Comparison of ENCODE assay signal across 9 cellular contexts in the genomic region with DNA sequence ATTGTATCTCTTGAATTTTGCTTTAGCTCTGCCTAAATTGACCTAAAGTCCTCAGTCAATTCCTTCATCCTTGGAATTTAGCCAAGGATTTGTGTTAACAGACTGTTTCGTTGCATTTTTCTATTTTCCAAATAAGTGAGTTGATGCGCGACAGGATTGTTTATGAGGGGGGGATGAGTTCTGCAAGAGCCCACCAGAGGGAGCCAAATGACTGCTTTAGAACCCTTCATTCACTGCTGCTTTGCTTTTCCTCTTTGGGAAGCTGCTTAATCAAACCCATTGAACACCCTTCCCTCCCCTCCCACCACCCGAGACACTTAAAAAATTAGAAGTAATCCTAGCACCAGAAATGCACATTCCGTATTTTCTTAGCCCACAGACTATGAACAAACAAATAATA. TPM values are rescaled to one million over a fixed set of nuclear protein-coding genes. Genes with fewer than 3 reads are reported as not detected.
DNase-seq lines count a peak whose midpoint lies in the region; ATAC-seq and TF ChIP-seq lines count a peak whose summit lies in the region.
"Had no signal": no experiment of that assay in that cellular context is flagged by ENCODE, and none has a peak within 500 bp of the region (broad histone marks: within the 10 kb centered on the region; RNA-seq: fewer than 3 reads in every experiment).

No MANE protein-coding gene starts in this region.

- intact Hi-C loops in MCF 10A (cut with micrococcal nuclease) = loop anchor here (2.0 to 10.0 kb wide), 7 partner anchors 134 to 1396 kb away; no protein-coding TSS in a partner anchor

- peak; percentile 90 for TF ChIP-seq CTCF in DOHH2 (IDR thresholded peaks at IDR 0.05; ENCODE audit: low read depth, low read length, poor library complexity, severe bottlenecking)
- peak; percentile 73 for TF ChIP-seq CTCF in MCF 10A (IDR thresholded peaks at IDR 0.05; ENCODE audit: unreplicated experiment)

- peaks cover 19% of the 10 kb centered on the region for H3K4me1 ChIP-seq in DOHH2 (ENCODE audit: control insufficient read depth, low read length)

- no peaks in the 10 kb centered on the region for H3K36me3 ChIP-seq in DOHH2 (ENCODE audit: control insufficient read depth, low read length)

- no peaks in the 10 kb centered on the region for H4K20me1 ChIP-seq in DOHH2 (ENCODE audit: control insufficient read depth, insufficient read depth, low read depth, low read length)

- H3K27me3 Mint-ChIP-seq in MCF 10A (ENCODE audit: insufficient read depth, unreplicated experiment) = peaks cover 55% of the 10 kb centered on the region

- no peaks in the 10 kb centered on the region for H3K79me2 ChIP-seq in DOHH2 (ENCODE audit: control insufficient read depth, low read length)

- no peak overlapping the region for H3K4me3 Mint-ChIP-seq in MCF 10A (ENCODE audit: unreplicated experiment)
- H3K4me3 Mint-ChIP-seq: central memory CD8-positive, alpha-beta T cell had no signal

- no TSS peak for BruUV-seq in MCF 10A (replicated peaks; lab: Mats Ljungman, UMichigan)

- H3F3A ChIP-seq in DOHH2 (ENCODE audit: control insufficient read depth, insufficient read depth) = no peaks in the 10 kb centered on the region

- peak overlapping the region; percentile 47 for H3K4me3 ChIP-seq in DOHH2 (ENCODE audit: low read length)

- peak overlapping the region; percentile 59 for H3K4me2 ChIP-seq in DOHH2 (ENCODE audit: low read length)

- no peaks in the 10 kb centered on the region for H3K9me3 ChIP-seq in DOHH2 (ENCODE audit: control insufficient read depth, insufficient read depth, low read length)

- peak; percentile 72 for ATAC-seq in GM21447 (IDR thresholded peaks at IDR 0.05; ENCODE audit: unreplicated experiment)
- no peak for ATAC-seq in GM21786 (IDR thresholded peaks at IDR 0.05; ENCODE audit: unreplicated experiment)

- H3K4me1 Mint-ChIP-seq in MCF 10A (ENCODE audit: insufficient read depth, unreplicated experiment) = peaks cover 17% of the 10 kb centered on the region
- H3K4me1 Mint-ChIP-seq: central memory CD8-positive, alpha-beta T cell had no signal

- no peaks in the 10 kb centered on the region for H3K9me3 Mint-ChIP-seq in MCF 10A (ENCODE audit: unreplicated experiment)
- H3K9me3 Mint-ChIP-seq: central memory CD8-positive, alpha-beta T cell had no signal

- no peak overlapping the region for H3K27ac ChIP-seq in DOHH2 (ENCODE audit: low read depth, low read length)

- CTCF ChIA-PET in MCF 10A (lab: Yijun Ruan, JAX) = interaction anchor here (0.5 to 9.7 kb wide), 61 partner anchors 9 to 1398 kb away, joined by 3 to 141 read pairs (median 4); no protein-coding TSS in a partner anchor

- peaks cover 6% of the 10 kb centered on the region for H3K27me3 ChIP-seq in DOHH2 (ENCODE audit: control insufficient read depth, low read length)

- POLR2A ChIA-PET in MCF 10A (lab: Yijun Ruan, JAX) = interaction anchor here (0.7 to 0.8 kb wide), 2 partner anchors 23 to 400 kb away, joined by 3 to 5 read pairs; no protein-coding TSS in a partner anchor

- H3K27ac Mint-ChIP-seq in MCF 10A (ENCODE audit: low read depth, unreplicated experiment) = no peak overlapping the region

- no peaks in the 10 kb centered on the region for H3K9me2 ChIP-seq in DOHH2 (replicated peaks; ENCODE audit: control insufficient read depth, low read length)

- DNase-seq in KG1 (lab: John Stamatoyannopoulos, UW) = peak; percentile 8
- DNase-seq in RPMI8226 = peak; percentile 59
- peak; percentile 71 for DNase-seq in MCF 10A (ENCODE audit: unreplicated experiment)
- DNase-seq in iPS-NIHi11 (ENCODE audit: low spot score) = peak; percentile 81
- peak; percentile 5 to 25 (median 20) for DNase-seq in stimulated activated CD4-positive, alpha-beta T cell treated with anti-CD3 and anti-CD28 coated beads, Interleukin-12 subunit alpha, Interleukin-12 subunit beta, amount 100 ng/mL, for 48 hours (ENCODE audit: low read depth in 2 of 3, low spot score in 1 of 3)

- no peaks in the 10 kb centered on the region for H3K36me3 Mint-ChIP-seq in MCF 10A (ENCODE audit: insufficient read depth, unreplicated experiment)

RNA-seq across cellular contexts. Expression of a gene that starts 33.7 kb away (rescaled TPM):
- total RNA-seq in MCF 10A (2022) = not detected in 2 replicates

Comparison
In these comparisons a context has a peak if more than half of its experiments do, and no peak if none do; other contexts are left out.
1. DNase-seq: peak in every context shown above with its lines; median percentile 81 in iPS-NIHi11; 71 in MCF 10A; 59 in RPMI8226; 20 in stimulated activated CD4-positive, alpha-beta T cell treated with anti-CD3 and anti-CD28 coated beads, Interleukin-12 subunit alpha, Interleukin-12 subunit beta, amount 100 ng/mL, for 48 hours; 8 in KG1.